In the genomic region with DNA sequence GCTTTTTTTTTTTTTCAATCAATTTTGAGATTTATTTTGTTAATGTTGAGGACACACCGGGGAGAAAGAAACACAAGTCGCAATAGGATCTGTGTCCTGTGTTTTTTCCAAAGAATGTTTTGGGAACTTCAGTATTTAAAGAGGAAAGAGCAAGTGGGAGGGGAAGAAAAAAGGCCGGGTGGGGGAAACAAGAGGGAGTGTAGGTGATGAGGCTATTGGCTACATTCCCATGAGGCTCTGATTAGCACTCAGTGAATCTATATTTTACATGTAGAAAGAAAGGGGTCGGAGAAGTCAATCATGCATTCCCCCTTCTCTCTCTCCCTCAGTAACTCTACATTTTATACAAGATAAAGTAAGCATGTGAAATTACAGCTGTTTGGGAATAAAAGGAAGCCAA, we compare ENCODE assay signal across 11 cellular contexts. TPM values are rescaled to one million over a fixed set of nuclear protein-coding genes. Genes with fewer than 3 reads are reported as not detected.
DNase-seq lines count a peak whose midpoint lies in the region; ATAC-seq and TF ChIP-seq lines count a peak whose summit lies in the region.
"Had no signal": no experiment of that assay in that cellular context is flagged by ENCODE, and none has a peak within 500 bp of the region (broad histone marks: within the 10 kb centered on the region; RNA-seq: fewer than 3 reads in every experiment).

No MANE protein-coding gene starts in this region.

- H3K27me3 ChIP-seq in HCT116 (ENCODE audit: insufficient read depth, low read length) (no peaks in the 10 kb centered on the region), adipocyte (replicated peaks; ENCODE audit: control insufficient read depth, insufficient read depth, low read length) (no peaks in the 10 kb centered on the region), gastroesophageal sphincter (no peaks in the 10 kb centered on the region), subcutaneous abdominal adipose tissue (ENCODE audit: control insufficient read depth in 5 of 5, insufficient read depth in 4 of 5, low read length in 5 of 5) (no peaks in the 10 kb centered on the region)

- H3K9ac ChIP-seq in HCT116 (ENCODE audit: low read length) (no peak overlapping the region), adipocyte (ENCODE audit: low read length) (peak overlapping the region; percentile 83), subcutaneous abdominal adipose tissue (ENCODE audit: low read length in 5 of 5) (peak overlapping the region in 4 of 5 donors; percentile 23 to 73 (median 62))

- H3K4me1 ChIP-seq in HCT116 (ENCODE audit: control insufficient read depth in 1 of 2, insufficient read depth in 2 of 2, low read length in 2 of 2) = peaks cover 0 to 4% of the 10 kb centered on the region in 2 experiments; a peak in 1 of 4 replicates
- peaks cover 24% of the 10 kb centered on the region for H3K4me1 ChIP-seq in adipocyte (ENCODE audit: control insufficient read depth, insufficient read depth, low read length)
- peaks cover 0 to 55% (median 22%) of the 10 kb centered on the region in 3 donors for H3K4me1 ChIP-seq in gastroesophageal sphincter
- peaks cover 0 to 35% (median 19%) of the 10 kb centered on the region in 5 donors for H3K4me1 ChIP-seq in subcutaneous abdominal adipose tissue (ENCODE audit: control insufficient read depth in 5 of 5, insufficient read depth in 5 of 5, low read length in 5 of 5)

- CTCF ChIA-PET in HCT116 (lab: Charles Lee) = no interaction called here

- POLR2A ChIA-PET in HCT116 (lab: Charles Lee) = no interaction called here

- ATAC-seq in HCT116 = no peak
- no peak for ATAC-seq in gastroesophageal sphincter

- WGBS in gastroesophageal sphincter (ENCODE audit: low coverage in 1 of 2), 2 donors = 33 to 34% methylated on average over 4 of the region's 4 CpGs

- peak overlapping the region; percentile 32; the same call in 1 of the 2 replicates for H3K27ac ChIP-seq in HCT116 (ENCODE audit: low read depth, low read length)
- peak overlapping the region; percentile 68 to 77 (median 72) for H3K27ac ChIP-seq in gastroesophageal sphincter
- peak overlapping the region; percentile 84 for H3K27ac ChIP-seq in subcutaneous abdominal adipose tissue (ENCODE audit: low read depth, low read length)

- no peak for TF ChIP-seq RAD21 in HCT116 (IDR thresholded peaks at IDR 0.05; ENCODE audit: low read depth)

- H3K4me3 ChIP-seq in HCT116 (replicated peaks in 1 of 2; ENCODE audit: low read depth in 1 of 2, low read length in 2 of 2) (no peak overlapping the region), adipocyte (ENCODE audit: low read length) (peak overlapping the region; percentile 38), gastroesophageal sphincter (peak overlapping the region in 1 of 2 donors; percentile 13), subcutaneous abdominal adipose tissue (ENCODE audit: low read depth in 1 of 5, low read length in 5 of 5) (peak overlapping the region in 1 of 5 donors; percentile 4)

- RAD21 ChIA-PET in HCT116 (lab: Charles Lee; ENCODE audit: low non-redundant PET in 1 of 2, low total read pairs in 2 of 2, uncharacterized antibody in 2 of 2, unreplicated experiment in 2 of 2) = no interaction called here

- TF ChIP-seq CTCF in HCT116 (IDR thresholded peaks at IDR 0.05 in 2 of 3, conservative IDR thresholded peaks at IDR 0.05 in 1 of 3; ENCODE audit: borderline replicate concordance in 1 of 3, insufficient read depth in 1 of 3, low read depth in 2 of 3, low read length in 2 of 3) = no peak
- no peak for TF ChIP-seq CTCF in gastroesophageal sphincter (IDR thresholded peaks at IDR 0.05)

- H4K20me1 ChIP-seq in HCT116 (ENCODE audit: insufficient read depth) = no peaks in the 10 kb centered on the region

- H3K9me3 ChIP-seq in HCT116 (ENCODE audit: control insufficient read depth in 1 of 2, insufficient read depth in 1 of 2, low read depth in 1 of 2, low read length in 2 of 2) (no peaks in the 10 kb centered on the region), adipocyte (ENCODE audit: control insufficient read depth, low read length) (no peaks in the 10 kb centered on the region), gastroesophageal sphincter (no peaks in the 10 kb centered on the region), subcutaneous abdominal adipose tissue (ENCODE audit: control insufficient read depth in 5 of 5, low read length in 5 of 5) (no peaks in the 10 kb centered on the region)

- H3K36me3 ChIP-seq in HCT116 (ENCODE audit: control insufficient read depth in 1 of 2, insufficient read depth in 2 of 2, low read length in 2 of 2) (peaks cover 0 to 4% of the 10 kb centered on the region in 2 experiments; a peak in 1 of 4 replicates), adipocyte (ENCODE audit: control insufficient read depth, insufficient read depth, low read length, severe bottlenecking) (no peaks in the 10 kb centered on the region), gastroesophageal sphincter (peaks cover 0 to 7% of the 10 kb centered on the region in 2 donors), subcutaneous abdominal adipose tissue (ENCODE audit: control insufficient read depth in 5 of 5, insufficient read depth in 5 of 5, low read length in 5 of 5) (no peaks in the 10 kb centered on the region)

- BruUV-seq in HCT116 (replicated peaks; lab: Mats Ljungman, UMichigan) = no TSS peak

- no peaks in the 10 kb centered on the region for H3K9me2 ChIP-seq in HCT116 (ENCODE audit: insufficient read depth)

- TF ChIP-seq POLR2A in HCT116 (IDR thresholded peaks at IDR 0.05; ENCODE audit: borderline replicate concordance, extremely low read depth, insufficient read depth, insufficient read length) (no peak), gastroesophageal sphincter (IDR thresholded peaks at IDR 0.05) (no peak)

- no peak for TF ChIP-seq EP300 in gastroesophageal sphincter (IDR thresholded peaks at IDR 0.05)

- no peak for DNase-seq in HCT116 (ENCODE audit: low read depth, low spot score)
- no peak for DNase-seq in adipocyte (ENCODE audit: low read depth)
- no peak for DNase-seq in NCI-H2227 (lab: John Stamatoyannopoulos, UW; ENCODE audit: unreplicated experiment)
- DNase-seq in NCI-H1694 (lab: John Stamatoyannopoulos, UW) = no peak
- DNase-seq in Ammon's horn (ENCODE audit: low spot score) = no peak
- DNase-seq in AG08395 (ENCODE audit: low spot score) = no peak
- DNase-seq: activated B cell treated with CpG ODN at 0.5 μM for 24 hours; activated T-cell treated with anti-CD3 and anti-CD28 coated beads, Interleukin-2, amount 50 U/mL, for 1 hour; NCI-H2171 had no signal

- H2AFZ ChIP-seq in HCT116 (ENCODE audit: low read depth, low read length, poor library complexity, severe bottlenecking) = no peak overlapping the region

- H3K79me2 ChIP-seq in HCT116 (ENCODE audit: insufficient read depth, low read length) = peaks cover 78% of the 10 kb centered on the region

- no peak overlapping the region for H3K4me2 ChIP-seq in HCT116 (ENCODE audit: low read length)

- intact Hi-C loops in HCT116 (cut with micrococcal nuclease) = no loop called here

TF ChIP-seq in HCT116, 20 proteins besides CTCF, POLR2A, EP300 and RAD21:
- no peak for TF ChIP-seq POLR2AphosphoS5 (IDR thresholded peaks at IDR 0.05; ENCODE audit: low read depth, low read length)
- TF ChIP-seq, protein P1, sequence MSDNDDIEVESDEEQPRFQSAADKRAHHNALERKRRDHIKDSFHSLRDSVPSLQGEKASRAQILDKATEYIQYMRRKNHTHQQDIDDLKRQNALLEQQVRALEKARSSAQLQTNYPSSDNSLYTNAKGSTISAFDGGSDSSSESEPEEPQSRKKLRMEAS (IDR thresholded peaks at IDR 0.05) = no peak
- TF ChIP-seq YY1 (IDR thresholded peaks at IDR 0.05; ENCODE audit: extremely low read depth, insufficient replicate concordance, low read depth, low read length) = no peak
- no peak for TF ChIP-seq EZH2 (IDR thresholded peaks at IDR 0.05)
- TF ChIP-seq ELF1 (IDR thresholded peaks at IDR 0.05; ENCODE audit: borderline replicate concordance, low read depth) = no peak

RNA-seq across cellular contexts. Expression of a gene that starts 4.1 kb away (rescaled TPM):
- total RNA-seq in HCT116 (2021; ENCODE audit: unreplicated experiment) (11.2 TPM), gastroesophageal sphincter (10 to 100 TPM in 1 of 4 donors, 1 to 10 TPM in 3; 6.8 to 18.5 (median 9.7) TPM)
- polyA plus RNA-seq in HCT116 (2012) = 1.2 and 2.9 TPM in 2 replicates

Comparison
In these comparisons a context has a peak if more than half of its experiments do, and no peak if none do; other contexts are left out.
1. H3K27ac ChIP-seq: peak in every context shown above with its lines; median percentile 84 in subcutaneous abdominal adipose tissue; 72 in gastroesophageal sphincter; 32 in HCT116.